ENCODE assay signal across 8 cellular contexts in genomic region chr17:2029911-2030778, GRCh38. TPM values are rescaled to one million over a fixed set of nuclear protein-coding genes. Genes with fewer than 3 reads are reported as not detected.
A peak's percentile ranks its signal among the peaks of the same experiment; 100 is the strongest.
DNase-seq lines count a peak whose midpoint lies in the region; ATAC-seq, FAIRE-seq and TF ChIP-seq lines count a peak whose summit lies in the region.

Gene DPH1, plus strand, starts transcription at chr17:2030153. Its CDS starts 17 bp downstream, at chr17:2030170.

- ATAC-seq in GM21528 (IDR thresholded peaks at IDR 0.05; ENCODE audit: low FRiP score, unreplicated experiment), result peak; percentile 62
- peak; percentile 83 to 87 for ATAC-seq in naive B cell (ENCODE audit: low read depth in 2 of 2)
- ATAC-seq in stimulated activated naive B cell treated with anti-CD40 and anti-IgM and Interleukin-4, amounts not matched to agents 10 μg/mL and 1 μg/mL and 100 μg/mL, for 72 hours (replicated peaks), result peak; percentile 94

- intact Hi-C loops in Calu3 (cut with micrococcal nuclease; ENCODE audit: unreplicated experiment), result loop anchor here (1.0 kb wide), 1 partner anchor 11 kb away; no protein-coding TSS in a partner anchor
- intact Hi-C loops in activated T-helper 1 cell treated with anti-CD3 and anti-CD28 coated beads, Interleukin-12 subunit alpha, Interleukin-12 subunit beta, Interleukin-2, Interleukin-4 antibody, amounts not matched to agents 30 ng/mL and 10 ng/mL and 1 ng/mL, durations not matched to agents 14 hours and 24 hours and 36 hours (cut with micrococcal nuclease), result loop anchor here (1.0 kb wide), 5 partner anchors 11 to 313 kb away; partner anchors contain the start of gene SMYD4

- CTCF ChIA-PET in Calu3 (lab: Charles Lee), result interaction anchor here (0.6 to 1.7 kb wide), 2 partner anchors 121 to 326 kb away, joined by 6 to 7 read pairs; no protein-coding TSS in a partner anchor

- peak; percentile 80 for DNase-seq in Calu3
- peak; percentile 70 for DNase-seq in RCC 7860 (ENCODE audit: low spot score)
- peak; percentile 85 for DNase-seq in activated T-helper 1 cell treated with anti-CD3 and anti-CD28 coated beads, Interleukin-12 subunit alpha, Interleukin-12 subunit beta, Interleukin-2, Interleukin-4 antibody, amounts not matched to agents 30 ng/mL and 10 ng/mL and 1 ng/mL, durations not matched to agents 14 hours and 24 hours and 36 hours (ENCODE audit: low spot score)
- DNase-seq in fibroblast of gingiva (ENCODE audit: low read depth), result peak; percentile 89
- DNase-seq in naive B cell, result peak; percentile 82
- DNase-seq in stimulated activated naive B cell treated with anti-CD40 and anti-IgM and Interleukin-4, amounts not matched to agents 10 μg/mL and 1 μg/mL and 100 μg/mL, for 72 hours, result peak; percentile 84

- peak within 1 kb of the TSS; percentile 51 for H3K27ac ChIP-seq in KOPT-K1 (ENCODE audit: low read depth, low read length, poor library complexity, severe bottlenecking)

- H3K27me3 Mint-ChIP-seq in Calu3 (ENCODE audit: unreplicated experiment), result peaks cover 33% of the 10 kb centered on the region
- H3K27me3 Mint-ChIP-seq in activated T-helper 1 cell treated with anti-CD3 and anti-CD28 coated beads, Interleukin-12 subunit alpha, Interleukin-12 subunit beta, Interleukin-2, Interleukin-4 antibody, amounts not matched to agents 30 ng/mL and 10 ng/mL and 1 ng/mL, durations not matched to agents 14 hours and 24 hours and 36 hours (ENCODE audit: insufficient read depth), result peaks cover 35% of the 10 kb centered on the region
- peaks cover 25 to 42% (median 36%) of the 10 kb centered on the region in 3 donors for H3K27me3 Mint-ChIP-seq in naive B cell
- peaks cover 34 to 40% of the 10 kb centered on the region in 2 donors for H3K27me3 Mint-ChIP-seq in stimulated activated naive B cell treated with anti-CD40 and anti-IgM and Interleukin-4, amounts not matched to agents 10 μg/mL and 1 μg/mL and 100 μg/mL, for 72 hours

- H3K9me3 Mint-ChIP-seq in Calu3 (ENCODE audit: low read depth, unreplicated experiment), result no peaks in the 10 kb centered on the region
- H3K9me3 Mint-ChIP-seq in activated T-helper 1 cell treated with anti-CD3 and anti-CD28 coated beads, Interleukin-12 subunit alpha, Interleukin-12 subunit beta, Interleukin-2, Interleukin-4 antibody, amounts not matched to agents 30 ng/mL and 10 ng/mL and 1 ng/mL, durations not matched to agents 14 hours and 24 hours and 36 hours, result no peaks in the 10 kb centered on the region
- peaks cover 0 to 5% (median 0%) of the 10 kb centered on the region in 7 donors for H3K9me3 Mint-ChIP-seq in naive B cell
- H3K9me3 Mint-ChIP-seq in stimulated activated naive B cell treated with anti-CD40 and anti-IgM and Interleukin-4, amounts not matched to agents 10 μg/mL and 1 μg/mL and 100 μg/mL, for 72 hours, result no peaks in the 10 kb centered on the region

- H3K9me3 ChIP-seq in KOPT-K1 (ENCODE audit: insufficient read depth, low read length, poor library complexity, severe bottlenecking), result no peaks in the 10 kb centered on the region

- H3K36me3 ChIP-seq in KOPT-K1 (ENCODE audit: insufficient read depth, low read length), result no peaks in the 10 kb centered on the region

- no peaks in the 10 kb centered on the region for H3K4me1 Mint-ChIP-seq in Calu3 (ENCODE audit: low read depth, unreplicated experiment)
- H3K4me1 Mint-ChIP-seq in activated T-helper 1 cell treated with anti-CD3 and anti-CD28 coated beads, Interleukin-12 subunit alpha, Interleukin-12 subunit beta, Interleukin-2, Interleukin-4 antibody, amounts not matched to agents 30 ng/mL and 10 ng/mL and 1 ng/mL, durations not matched to agents 14 hours and 24 hours and 36 hours (ENCODE audit: low read depth), result peaks cover 13% of the 10 kb centered on the region
- peaks cover 20 to 45% (median 38%) of the 10 kb centered on the region in 3 donors for H3K4me1 Mint-ChIP-seq in naive B cell
- peaks cover 28 to 36% of the 10 kb centered on the region in 2 donors for H3K4me1 Mint-ChIP-seq in stimulated activated naive B cell treated with anti-CD40 and anti-IgM and Interleukin-4, amounts not matched to agents 10 μg/mL and 1 μg/mL and 100 μg/mL, for 72 hours

- H3K27ac Mint-ChIP-seq in Calu3 (ENCODE audit: unreplicated experiment) (no peak within 1 kb of the TSS), naive B cell (peak within 1 kb of the TSS; percentile 83 to 97 (median 95))
- peak within 1 kb of the TSS; percentile 75 for H3K27ac Mint-ChIP-seq in activated T-helper 1 cell treated with anti-CD3 and anti-CD28 coated beads, Interleukin-12 subunit alpha, Interleukin-12 subunit beta, Interleukin-2, Interleukin-4 antibody, amounts not matched to agents 30 ng/mL and 10 ng/mL and 1 ng/mL, durations not matched to agents 14 hours and 24 hours and 36 hours
- peak within 1 kb of the TSS; percentile 87 for H3K27ac Mint-ChIP-seq in stimulated activated naive B cell treated with anti-CD40 and anti-IgM and Interleukin-4, amounts not matched to agents 10 μg/mL and 1 μg/mL and 100 μg/mL, for 72 hours

- TF ChIP-seq CTCF in Calu3 (IDR thresholded peaks at IDR 0.05; ENCODE audit: unreplicated experiment), result no peak

- H3K36me3 Mint-ChIP-seq in Calu3 (ENCODE audit: insufficient read depth, unreplicated experiment) (peaks cover 21% of the 10 kb centered on the region), naive B cell (no peaks in the 10 kb centered on the region)
- H3K36me3 Mint-ChIP-seq in activated T-helper 1 cell treated with anti-CD3 and anti-CD28 coated beads, Interleukin-12 subunit alpha, Interleukin-12 subunit beta, Interleukin-2, Interleukin-4 antibody, amounts not matched to agents 30 ng/mL and 10 ng/mL and 1 ng/mL, durations not matched to agents 14 hours and 24 hours and 36 hours (ENCODE audit: low read depth), result no peaks in the 10 kb centered on the region
- H3K36me3 Mint-ChIP-seq in stimulated activated naive B cell treated with anti-CD40 and anti-IgM and Interleukin-4, amounts not matched to agents 10 μg/mL and 1 μg/mL and 100 μg/mL, for 72 hours, result no peaks in the 10 kb centered on the region

- BruUV-seq in Calu3 (replicated peaks; lab: Mats Ljungman, UMichigan), result no TSS peak

- H3K4me3 Mint-ChIP-seq in Calu3 (ENCODE audit: low read depth, unreplicated experiment) (peak within 1 kb of the TSS; percentile 81), naive B cell (peak within 1 kb of the TSS; percentile 90 to 99 (median 96))
- peak within 1 kb of the TSS; percentile 92 for H3K4me3 Mint-ChIP-seq in activated T-helper 1 cell treated with anti-CD3 and anti-CD28 coated beads, Interleukin-12 subunit alpha, Interleukin-12 subunit beta, Interleukin-2, Interleukin-4 antibody, amounts not matched to agents 30 ng/mL and 10 ng/mL and 1 ng/mL, durations not matched to agents 14 hours and 24 hours and 36 hours
- H3K4me3 Mint-ChIP-seq in stimulated activated naive B cell treated with anti-CD40 and anti-IgM and Interleukin-4, amounts not matched to agents 10 μg/mL and 1 μg/mL and 100 μg/mL, for 72 hours, result peak within 1 kb of the TSS; percentile 94 to 95

- FAIRE-seq in RCC 7860 (lab: Jason Lieb, UNC), result peak; percentile 52

RNA-seq across cellular contexts. Expression of gene DPH1, which starts in this region (rescaled TPM):
- 24.7 and 29.7 TPM in 2 replicates for total RNA-seq in Calu3 (2022)
- 49.4 and 61.3 TPM in 2 replicates for total RNA-seq in activated T-helper 1 cell treated with anti-CD3 and anti-CD28 coated beads, Interleukin-12 subunit alpha, Interleukin-12 subunit beta, Interleukin-2, Interleukin-4 antibody, amounts not matched to agents 30 ng/mL and 10 ng/mL and 1 ng/mL, durations not matched to agents 14 hours and 24 hours and 36 hours
- 10 to 100 TPM; 22.7 to 37.7 (median 29.7) TPM for polyA plus RNA-seq in naive B cell (ENCODE audit: low read depth in 6 of 6)

Comparison
In these comparisons a context has a peak if more than half of its experiments do, and no peak if none do; other contexts are left out.
1. Peak in every context shown above with its lines: DNase-seq, ATAC-seq and H3K27ac ChIP-seq.